In genomic region chr1:234842726-234843641, GRCh38 we compare ENCODE assay signal across 9 cellular contexts.
DNase-seq lines count a peak whose midpoint lies in the region; ATAC-seq and TF ChIP-seq lines count a peak whose summit lies in the region.
"Had no signal": no experiment of that assay in that cellular context is flagged by ENCODE, and none has a peak within 500 bp of the region (broad histone marks: within the 10 kb centered on the region; RNA-seq: fewer than 3 reads in every experiment).

No MANE protein-coding gene starts in this region.

- H3K4me1 ChIP-seq in testis: no peaks in the 10 kb centered on the region

- H3K27me3 ChIP-seq in testis: no peaks in the 10 kb centered on the region

- peak; percentile 76 for ATAC-seq in GM19035 (IDR thresholded peaks at IDR 0.05; ENCODE audit: unreplicated experiment)
- ATAC-seq in HG03045 (IDR thresholded peaks at IDR 0.05; ENCODE audit: unreplicated experiment): peak; percentile 77

- 82 to 88% methylated on average over 11 to 12 of the region's 12 CpGs for WGBS in testis, 2 donors

- no peaks in the 10 kb centered on the region for H3K9me3 Mint-ChIP-seq in endothelial cell (ENCODE audit: unreplicated experiment)

- no peak overlapping the region for H3K27ac ChIP-seq in testis
- H3K27ac ChIP-seq: VCaP had no signal

- peaks cover 9% of the 10 kb centered on the region for H3K27me3 Mint-ChIP-seq in endothelial cell (ENCODE audit: unreplicated experiment)

- no peaks in the 10 kb centered on the region for H3K9me3 ChIP-seq in testis

- H3K27ac Mint-ChIP-seq in endothelial cell (ENCODE audit: unreplicated experiment): peak overlapping the region; percentile 65

- no peaks in the 10 kb centered on the region for H3K36me3 ChIP-seq in testis (ENCODE audit: low read depth, missing control alignments)

- peak; percentile 64 to 67 for DNase-seq in activated CD4-positive, alpha-beta T cell treated with anti-CD3 and anti-CD28 coated beads for 24 hours (ENCODE audit: low read depth in 2 of 2)
- DNase-seq in endothelial cell (ENCODE audit: low spot score) (no peak), testis (no peak), AG20443 (ENCODE audit: low spot score) (no peak), NCI-H446 (lab: John Stamatoyannopoulos, UW) (no peak)
- peak; percentile 69 to 86 (median 71) for DNase-seq in stimulated activated CD4-positive, alpha-beta T cell treated with anti-CD3 and anti-CD28 coated beads, TNF-alpha, amount 100 ng/mL, for 48 hours (ENCODE audit: low read depth in 3 of 3)

- no peak overlapping the region for H3K4me3 ChIP-seq in testis

- no peaks in the 10 kb centered on the region for H3K36me3 Mint-ChIP-seq in endothelial cell (ENCODE audit: low read depth, unreplicated experiment)

- peaks cover 66% of the 10 kb centered on the region for H3K4me1 Mint-ChIP-seq in endothelial cell (ENCODE audit: unreplicated experiment)

- intact Hi-C loops in testis (cut with DNase I; ENCODE audit: low total_unique reads): no loop called here

- no peak for TF ChIP-seq CTCF in endothelial cell (IDR thresholded peaks at IDR 0.05; ENCODE audit: unreplicated experiment)
- no peak for TF ChIP-seq CTCF in testis (IDR thresholded peaks at IDR 0.05)

- H3K4me3 Mint-ChIP-seq in endothelial cell (ENCODE audit: unreplicated experiment): no peak overlapping the region

- TF ChIP-seq POLR2A in testis (IDR thresholded peaks at IDR 0.05): no peak

Comparison
In these comparisons a context has a peak if more than half of its experiments do, and no peak if none do; other contexts are left out.
1. DNase-seq: peak in activated CD4-positive, alpha-beta T cell treated with anti-CD3 and anti-CD28 coated beads for 24 hours (2 of 2) and stimulated activated CD4-positive, alpha-beta T cell treated with anti-CD3 and anti-CD28 coated beads, TNF-alpha, amount 100 ng/mL, for 48 hours (3 of 3); none in endothelial cell (single experiment), testis (single experiment), AG20443 (single experiment) and NCI-H446 (0 of 2).